Comparison of ENCODE assay signal across 11 cellular contexts in the genomic region with DNA sequence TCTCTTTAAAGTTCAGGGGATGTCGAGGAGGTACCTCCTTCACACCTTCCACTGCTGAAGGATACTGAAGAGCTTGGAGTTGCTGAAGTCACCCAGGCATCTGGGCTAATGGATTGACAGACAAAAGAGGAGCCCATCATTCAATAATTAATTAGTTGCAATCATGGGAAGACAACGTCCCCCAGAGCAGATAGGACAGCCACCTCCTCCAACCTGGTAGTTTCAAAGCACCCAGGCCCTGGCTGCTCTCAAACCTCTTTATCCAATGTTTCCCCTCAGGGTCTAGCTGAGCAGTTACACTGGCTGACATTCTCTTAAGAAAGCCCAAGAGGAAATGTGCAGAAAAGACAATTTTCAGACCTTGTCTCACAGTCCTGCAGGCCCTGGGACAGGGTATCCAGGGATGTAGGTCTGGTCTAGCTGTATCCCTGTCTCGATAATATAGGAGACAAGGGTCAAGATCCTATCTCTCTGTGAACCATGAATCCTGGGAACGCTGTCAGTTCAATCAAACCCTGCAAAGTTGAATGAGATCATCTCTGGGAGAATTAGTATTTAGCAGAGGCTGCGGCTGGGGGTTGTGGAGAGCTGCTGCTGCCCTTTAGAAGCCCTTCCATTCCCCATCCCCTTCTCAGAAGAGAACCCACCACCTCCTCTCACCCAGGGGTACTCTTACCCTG. TPM values are rescaled to one million over a fixed set of nuclear protein-coding genes. Genes with fewer than 3 reads are reported as not detected.
A peak's percentile ranks its signal among the peaks of the same experiment; 100 is the strongest.
DNase-seq lines count a peak whose midpoint lies in the region; ATAC-seq and TF ChIP-seq lines count a peak whose summit lies in the region.
"Had no signal": no experiment of that assay in that cellular context is flagged by ENCODE, and none has a peak within 500 bp of the region (broad histone marks: within the 10 kb centered on the region; RNA-seq: fewer than 3 reads in every experiment).

No MANE protein-coding gene starts in this region.

- no peaks in the 10 kb centered on the region for H3K9me3 ChIP-seq in CD8-positive, alpha-beta memory T cell (ENCODE audit: low read length)
- H3K9me3 ChIP-seq: Peyer's patch had no signal

- peak overlapping the region; percentile 58 for H3K4me3 ChIP-seq in CD8-positive, alpha-beta memory T cell (ENCODE audit: low read length)
- peak overlapping the region; percentile 75 for H3K4me3 ChIP-seq in Jurkat, Clone E6-1 (ENCODE audit: low read length)

- H3K4me1 ChIP-seq in CD8-positive, alpha-beta memory T cell (ENCODE audit: insufficient read depth, low read length) = peaks cover 28% of the 10 kb centered on the region

- in situ Hi-C loops in GM13976 (cut with MboI; ENCODE audit: low sequenced_read_pairs, unreplicated experiment) = no loop called here

- H3K36me3 ChIP-seq in CD8-positive, alpha-beta memory T cell (ENCODE audit: insufficient read depth, low read length) = no peaks in the 10 kb centered on the region
- H3K36me3 ChIP-seq: Peyer's patch had no signal

- CTCF ChIA-PET in CD8-positive, alpha-beta memory T cell (lab: Charles Lee) = interaction anchor here (0.7 to 3.9 kb wide), 4 partner anchors 11 to 108 kb away, joined by 3 to 14 read pairs (median 4); no protein-coding TSS in a partner anchor

- peaks cover 41 to 58% (median 57%) of the 10 kb centered on the region in 3 donors for H3K4me1 Mint-ChIP-seq in CD8-positive, alpha-beta memory T cell
- H3K4me1 Mint-ChIP-seq in endothelial cell (ENCODE audit: unreplicated experiment) (peaks cover 50% of the 10 kb centered on the region), osteocyte (ENCODE audit: unreplicated experiment) (peaks cover 9% of the 10 kb centered on the region)

- H3K9me3 Mint-ChIP-seq in CD8-positive, alpha-beta memory T cell = no peaks in the 10 kb centered on the region
- H3K9me3 Mint-ChIP-seq in endothelial cell (ENCODE audit: unreplicated experiment) = no peaks in the 10 kb centered on the region
- H3K9me3 Mint-ChIP-seq in osteocyte (ENCODE audit: unreplicated experiment) = no peaks in the 10 kb centered on the region

- no peak overlapping the region for H3K27ac ChIP-seq in CD8-positive, alpha-beta memory T cell (ENCODE audit: low read depth, low read length)

- H3K36me3 Mint-ChIP-seq in CD8-positive, alpha-beta memory T cell = peaks cover 0 to 2% (median 0%) of the 10 kb centered on the region in 3 donors
- H3K36me3 Mint-ChIP-seq in endothelial cell (ENCODE audit: low read depth, unreplicated experiment) (no peaks in the 10 kb centered on the region), osteocyte (ENCODE audit: unreplicated experiment) (no peaks in the 10 kb centered on the region)

- H3K4me3 Mint-ChIP-seq in CD8-positive, alpha-beta memory T cell = peak overlapping the region; percentile 77 to 91 (median 83)
- H3K4me3 Mint-ChIP-seq in endothelial cell (ENCODE audit: unreplicated experiment) = peak overlapping the region; percentile 90
- H3K4me3 Mint-ChIP-seq in osteocyte (ENCODE audit: unreplicated experiment) = peak overlapping the region; percentile 63

- ATAC-seq in HG03432 (IDR thresholded peaks at IDR 0.05; ENCODE audit: unreplicated experiment) = no peak

- POLR2A ChIA-PET in CD8-positive, alpha-beta memory T cell (lab: Charles Lee) = no interaction called here

- H3K27me3 ChIP-seq in CD8-positive, alpha-beta memory T cell (ENCODE audit: insufficient read depth, low read length, poor library complexity, severe bottlenecking) = no peaks in the 10 kb centered on the region
- H3K27me3 ChIP-seq: Peyer's patch had no signal

- H3K27ac Mint-ChIP-seq in CD8-positive, alpha-beta memory T cell = peak overlapping the region; percentile 41 to 96 (median 80)
- H3K27ac Mint-ChIP-seq in endothelial cell (ENCODE audit: unreplicated experiment) = peak overlapping the region; percentile 70
- no peak overlapping the region for H3K27ac Mint-ChIP-seq in osteocyte (ENCODE audit: unreplicated experiment)

- H3K27me3 Mint-ChIP-seq in CD8-positive, alpha-beta memory T cell = no peaks in the 10 kb centered on the region
- H3K27me3 Mint-ChIP-seq in endothelial cell (ENCODE audit: unreplicated experiment) = peaks cover 1% of the 10 kb centered on the region
- peaks cover 4% of the 10 kb centered on the region for H3K27me3 Mint-ChIP-seq in osteocyte (ENCODE audit: unreplicated experiment)

- TF ChIP-seq CTCF in endothelial cell (IDR thresholded peaks at IDR 0.05; ENCODE audit: unreplicated experiment) (no peak), osteocyte (IDR thresholded peaks at IDR 0.05) (no peak), GM13976 (IDR thresholded peaks at IDR 0.05; ENCODE audit: borderline replicate concordance, control extremely low read depth, extremely low read depth, insufficient read depth, missing control alignments) (no peak), GM20000 (IDR thresholded peaks at IDR 0.05; ENCODE audit: extremely low read depth, missing control alignments) (no peak)

- DNase-seq in CD8-positive, alpha-beta memory T cell = no peak
- no peak for DNase-seq in Jurkat, Clone E6-1 (ENCODE audit: low read depth, low spot score)
- DNase-seq in endothelial cell (ENCODE audit: low spot score) (no peak), osteocyte (ENCODE audit: extremely low spot score, unreplicated experiment) (no peak), NCI-H2171 (lab: John Stamatoyannopoulos, UW) (no peak), GM13976 (ENCODE audit: low spot score) (no peak), GM20000 (ENCODE audit: low spot score) (no peak)
- DNase-seq: NCI-H1092 treated with DMSO at 0.1 percent for 48 hours, Peyer's patch had no signal

RNA-seq across cellular contexts. Expression of a gene that starts 1.0 kb away (rescaled TPM):
- 1 to 10 TPM; 1.3 to 2.0 TPM for total RNA-seq in CD8-positive, alpha-beta memory T cell
- polyA plus RNA-seq in CD8-positive, alpha-beta memory T cell = 7.1 TPM
- 39.9 TPM for polyA plus RNA-seq in Jurkat, Clone E6-1 (2012; ENCODE audit: insufficient read depth, insufficient read length)
- total RNA-seq in endothelial cell (ENCODE audit: unreplicated experiment) = 57.9 TPM
- 3.1 and 3.5 TPM in 2 replicates for total RNA-seq in osteocyte

RNA-seq across cellular contexts. Expression of a gene that starts 58.6 kb away (rescaled TPM):
- total RNA-seq in CD8-positive, alpha-beta memory T cell = not detected
- polyA plus RNA-seq in CD8-positive, alpha-beta memory T cell = not detected
- not detected for polyA plus RNA-seq in Jurkat, Clone E6-1 (2012; ENCODE audit: insufficient read depth, insufficient read length)
- total RNA-seq in endothelial cell (ENCODE audit: unreplicated experiment) = not detected
- not detected in 2 replicates for total RNA-seq in osteocyte
- total RNA-seq: epithelial cell of proximal tubule, Peyer's patch had no signal

Comparison
In these comparisons a context has a peak if more than half of its experiments do, and no peak if none do; other contexts are left out.
1. RNA of a gene that starts 1.0 kb away (total RNA-seq): 57.9 TPM in endothelial cell (single experiment); 3.1 to 3.5 TPM in osteocyte and 1.3 to 2.0 TPM in CD8-positive, alpha-beta memory T cell; every median in the first group is over 10 times any median in the second.
2. Peak in every context shown above with its lines, with median percentiles within 50 percentile points of each other: H3K4me3 Mint-ChIP-seq.